1 cellular context compared by ENCODE assay signal in the genomic region with DNA sequence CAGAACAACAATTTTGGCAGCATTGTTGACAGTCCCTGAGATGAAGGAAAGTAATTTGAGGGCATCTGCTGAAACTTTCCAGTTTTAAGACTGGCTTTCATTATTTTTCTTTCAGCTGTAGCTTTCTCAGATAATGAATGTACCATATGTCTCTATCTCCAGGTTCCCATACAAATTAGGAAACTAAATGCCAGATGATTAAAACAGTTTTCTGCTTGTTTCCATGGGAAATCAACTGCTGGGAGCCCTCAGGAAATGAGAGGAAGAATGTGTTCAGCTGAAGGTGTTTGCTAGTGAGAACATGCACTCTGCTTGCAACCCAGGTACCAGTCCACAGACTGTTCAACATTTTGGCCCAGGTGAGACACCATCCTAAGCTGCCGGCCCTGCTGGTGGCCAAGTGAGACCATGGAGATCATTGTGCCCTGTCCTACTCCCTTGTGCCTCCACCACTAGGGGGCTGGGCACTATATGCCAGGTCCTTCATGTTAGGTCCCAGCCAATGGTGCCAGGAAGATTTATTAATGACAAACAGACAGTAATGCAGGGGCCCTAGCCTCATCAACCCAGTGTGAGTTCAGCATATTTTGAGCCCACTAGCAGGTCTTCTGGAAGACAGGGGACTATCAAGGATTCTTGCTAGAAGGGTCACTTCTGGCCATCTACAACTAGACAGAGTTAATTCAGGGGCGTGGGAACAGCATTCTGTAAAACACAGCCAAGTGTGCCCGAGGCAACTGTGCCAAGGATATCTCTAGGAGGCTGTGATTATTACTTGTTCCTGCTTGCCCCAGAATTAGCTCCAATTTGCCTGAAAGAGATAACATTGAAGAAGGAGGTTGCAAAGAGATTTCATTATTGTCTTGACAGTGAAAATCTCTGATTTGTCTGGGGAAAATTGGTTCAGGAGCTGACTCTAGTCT.
TF ChIP-seq lines count a peak whose summit lies in the region.

No MANE protein-coding gene starts in this region.

TF ChIP-seq in IMR-90, 13 proteins besides CTCF, POLR2A, EP300 and RAD21:
- TF ChIP-seq, protein P1, sequence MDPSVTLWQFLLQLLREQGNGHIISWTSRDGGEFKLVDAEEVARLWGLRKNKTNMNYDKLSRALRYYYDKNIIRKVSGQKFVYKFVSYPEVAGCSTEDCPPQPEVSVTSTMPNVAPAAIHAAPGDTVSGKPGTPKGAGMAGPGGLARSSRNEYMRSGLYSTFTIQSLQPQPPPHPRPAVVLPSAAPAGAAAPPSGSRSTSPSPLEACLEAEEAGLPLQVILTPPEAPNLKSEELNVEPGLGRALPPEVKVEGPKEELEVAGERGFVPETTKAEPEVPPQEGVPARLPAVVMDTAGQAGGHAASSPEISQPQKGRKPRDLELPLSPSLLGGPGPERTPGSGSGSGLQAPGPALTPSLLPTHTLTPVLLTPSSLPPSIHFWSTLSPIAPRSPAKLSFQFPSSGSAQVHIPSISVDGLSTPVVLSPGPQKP (IDR thresholded peaks at IDR 0.05; ENCODE audit: borderline replicate concordance, low read depth, low read length) = no peak
- TF ChIP-seq, protein P2, sequence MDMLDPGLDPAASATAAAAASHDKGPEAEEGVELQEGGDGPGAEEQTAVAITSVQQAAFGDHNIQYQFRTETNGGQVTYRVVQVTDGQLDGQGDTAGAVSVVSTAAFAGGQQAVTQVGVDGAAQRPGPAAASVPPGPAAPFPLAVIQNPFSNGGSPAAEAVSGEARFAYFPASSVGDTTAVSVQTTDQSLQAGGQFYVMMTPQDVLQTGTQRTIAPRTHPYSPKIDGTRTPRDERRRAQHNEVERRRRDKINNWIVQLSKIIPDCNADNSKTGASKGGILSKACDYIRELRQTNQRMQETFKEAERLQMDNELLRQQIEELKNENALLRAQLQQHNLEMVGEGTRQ (IDR thresholded peaks at IDR 0.05; ENCODE audit: low read depth, low read length) = no peak
- TF ChIP-seq CEBPB (IDR thresholded peaks at IDR 0.05; ENCODE audit: low read depth, low read length) (no peak), NFE2L2 (IDR thresholded peaks at IDR 0.05; ENCODE audit: low read depth, low read length) (no peak), SMC3 (IDR thresholded peaks at IDR 0.05; ENCODE audit: low read depth, low read length) (no peak), BHLHE40 (IDR thresholded peaks at IDR 0.05; ENCODE audit: low read depth, low read length) (no peak), MXI1 (IDR thresholded peaks at IDR 0.05; ENCODE audit: borderline replicate concordance, low read depth, low read length) (no peak), FOS (IDR thresholded peaks at IDR 0.05; ENCODE audit: low read depth, low read length) (no peak), MAZ (IDR thresholded peaks at IDR 0.05; ENCODE audit: borderline replicate concordance, low read depth, low read length) (no peak), CHD1 (IDR thresholded peaks at IDR 0.05; ENCODE audit: low read depth, low read length) (no peak), RFX5 (IDR thresholded peaks at IDR 0.05; ENCODE audit: low read depth, low read length) (no peak), RCOR1 (IDR thresholded peaks at IDR 0.05; ENCODE audit: insufficient replicate concordance, low read length) (no peak), MAFK (IDR thresholded peaks at IDR 0.05; ENCODE audit: low read depth, low read length) (no peak)
